Comparison of ENCODE assay signal across 8 cellular contexts in the genomic region with DNA sequence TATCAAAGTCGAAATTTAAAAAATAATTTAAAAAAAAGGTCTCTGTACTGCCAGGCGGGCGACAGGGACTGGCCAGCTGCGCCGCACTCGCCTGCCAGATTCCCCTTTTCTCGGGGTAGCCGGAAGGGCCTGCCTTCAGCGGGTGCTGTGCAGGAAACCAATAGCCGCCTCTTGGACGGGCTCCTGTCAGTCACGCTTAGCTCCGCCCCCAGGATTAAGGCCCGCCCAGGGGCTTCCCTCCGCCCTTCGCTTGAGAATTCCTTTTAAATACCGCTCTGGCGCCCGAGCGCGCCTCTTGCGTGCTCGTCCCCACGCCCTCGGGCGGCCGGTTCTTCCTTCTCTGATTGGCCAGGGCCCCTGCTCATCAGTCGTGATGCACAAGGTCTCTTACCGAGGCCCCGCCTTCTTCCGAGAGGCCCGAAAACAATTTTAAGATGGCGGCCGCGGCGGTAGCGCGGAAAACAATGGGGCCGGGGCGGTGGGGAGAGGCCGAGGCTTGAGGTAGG. TPM values are rescaled to one million over a fixed set of nuclear protein-coding genes. Genes with fewer than 3 reads are reported as not detected.
DNase-seq lines count a peak whose midpoint lies in the region; ATAC-seq lines count a peak whose summit lies in the region.

A gene with protein sequence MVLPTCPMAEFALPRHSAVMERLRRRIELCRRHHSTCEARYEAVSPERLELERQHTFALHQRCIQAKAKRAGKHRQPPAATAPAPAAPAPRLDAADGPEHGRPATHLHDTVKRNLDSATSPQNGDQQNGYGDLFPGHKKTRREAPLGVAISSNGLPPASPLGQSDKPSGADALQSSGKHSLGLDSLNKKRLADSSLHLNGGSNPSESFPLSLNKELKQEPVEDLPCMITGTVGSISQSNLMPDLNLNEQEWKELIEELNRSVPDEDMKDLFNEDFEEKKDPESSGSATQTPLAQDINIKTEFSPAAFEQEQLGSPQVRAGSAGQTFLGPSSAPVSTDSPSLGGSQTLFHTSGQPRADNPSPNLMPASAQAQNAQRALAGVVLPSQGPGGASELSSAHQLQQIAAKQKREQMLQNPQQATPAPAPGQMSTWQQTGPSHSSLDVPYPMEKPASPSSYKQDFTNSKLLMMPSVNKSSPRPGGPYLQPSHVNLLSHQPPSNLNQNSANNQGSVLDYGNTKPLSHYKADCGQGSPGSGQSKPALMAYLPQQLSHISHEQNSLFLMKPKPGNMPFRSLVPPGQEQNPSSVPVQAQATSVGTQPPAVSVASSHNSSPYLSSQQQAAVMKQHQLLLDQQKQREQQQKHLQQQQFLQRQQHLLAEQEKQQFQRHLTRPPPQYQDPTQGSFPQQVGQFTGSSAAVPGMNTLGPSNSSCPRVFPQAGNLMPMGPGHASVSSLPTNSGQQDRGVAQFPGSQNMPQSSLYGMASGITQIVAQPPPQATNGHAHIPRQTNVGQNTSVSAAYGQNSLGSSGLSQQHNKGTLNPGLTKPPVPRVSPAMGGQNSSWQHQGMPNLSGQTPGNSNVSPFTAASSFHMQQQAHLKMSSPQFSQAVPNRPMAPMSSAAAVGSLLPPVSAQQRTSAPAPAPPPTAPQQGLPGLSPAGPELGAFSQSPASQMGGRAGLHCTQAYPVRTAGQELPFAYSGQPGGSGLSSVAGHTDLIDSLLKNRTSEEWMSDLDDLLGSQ (plus strand): TSS at position 411 of the 506 bp plus-strand sequence. CDS start 291 bp downstream, outside the sequence.

- peak within 1 kb of the TSS; percentile 65 for H3K27ac ChIP-seq in temporal lobe (ENCODE audit: low read depth, low read length)

- peaks cover 15 to 26% of the 10 kb centered on the region in 2 donors for H3K36me3 Mint-ChIP-seq in activated naive CD4-positive, alpha-beta T cell treated with anti-CD3 and anti-CD28 coated beads, Interleukin-2, amount 50 U/mL, for 72 hours

- H3K9me3 Mint-ChIP-seq in activated naive CD4-positive, alpha-beta T cell treated with anti-CD3 and anti-CD28 coated beads, Interleukin-2, amount 50 U/mL, for 72 hours: no peaks in the 10 kb centered on the region

- peak within 1 kb of the TSS; percentile 78 for H3K4me3 ChIP-seq in GM08714 (ENCODE audit: low read length)

- peak; percentile 97 for DNase-seq in NCI-H1092 treated with DMSO at 0.1 percent for 48 hours (lab: John Stamatoyannopoulos, UW)
- DNase-seq in SKM-1 (lab: John Stamatoyannopoulos, UW; ENCODE audit: unreplicated experiment): peak; percentile 99
- DNase-seq in activated naive CD4-positive, alpha-beta T cell treated with anti-CD3 and anti-CD28 coated beads, Interleukin-2, amount 50 U/mL, for 72 hours (ENCODE audit: low spot score in 2 of 2): peak; percentile 99 to 100
- peak; percentile 100 for DNase-seq in globus pallidus (ENCODE audit: low spot score)
- peak; percentile 99 for DNase-seq in occipital lobe (lab: John Stamatoyannopoulos, UW)

- peak within 1 kb of the TSS; percentile 91 to 97 for H3K27ac Mint-ChIP-seq in activated naive CD4-positive, alpha-beta T cell treated with anti-CD3 and anti-CD28 coated beads, Interleukin-2, amount 50 U/mL, for 72 hours

- peak; percentile 95 for ATAC-seq in HG02610 (IDR thresholded peaks at IDR 0.05; ENCODE audit: unreplicated experiment)
- ATAC-seq in activated naive CD4-positive, alpha-beta T cell treated with anti-CD3 and anti-CD28 coated beads, Interleukin-2, amount 50 U/mL, for 72 hours: peak; percentile 95

RNA-seq across cellular contexts. Expression of the gene that starts here (rescaled TPM):
- total RNA-seq in activated naive CD4-positive, alpha-beta T cell treated with anti-CD3 and anti-CD28 coated beads, Interleukin-2, amount 50 U/mL, for 72 hours: 10 to 100 TPM; 25.3 to 29.6 TPM
- 9.4 TPM for total RNA-seq in occipital lobe
- total RNA-seq in temporal lobe: 12.8 TPM

Comparison
In these comparisons a context has a peak if more than half of its experiments do, and no peak if none do; other contexts are left out.
1. Peak in every context shown above with its lines: DNase-seq, ATAC-seq, H3K4me3 ChIP-seq and H3K27ac ChIP-seq.